In genomic region chr6:138989098-138989983, GRCh38 we compare ENCODE assay signal across 15 cellular contexts. TPM values are rescaled to one million over a fixed set of nuclear protein-coding genes. Genes with fewer than 3 reads are reported as not detected.
DNase-seq lines count a peak whose midpoint lies in the region; ATAC-seq and TF ChIP-seq lines count a peak whose summit lies in the region.
"Had no signal": no experiment of that assay in that cellular context is flagged by ENCODE, and none has a peak within 500 bp of the region (broad histone marks: within the 10 kb centered on the region; RNA-seq: fewer than 3 reads in every experiment).

No MANE protein-coding gene starts in this region.

- peaks cover 3% of the 10 kb centered on the region for H3K27me3 ChIP-seq in CD4-positive, CD25-positive, alpha-beta regulatory T cell (ENCODE audit: control insufficient read depth, insufficient read depth, low read length)
- H3K27me3 ChIP-seq in GM23248 (replicated peaks; ENCODE audit: insufficient read depth) (no peaks in the 10 kb centered on the region), SJCRH30 (no peaks in the 10 kb centered on the region), tibial artery (no peaks in the 10 kb centered on the region)
- H3K27me3 ChIP-seq: heart right ventricle, stomach had no signal

- H3F3A ChIP-seq in GM23248 (ENCODE audit: insufficient read depth), result no peaks in the 10 kb centered on the region

- no peak for DNase-seq in CD4-positive, CD25-positive, alpha-beta regulatory T cell
- no peak for DNase-seq in GM23248
- DNase-seq in SJCRH30, result peak; percentile 16 to 57
- DNase-seq in memory B cell (ENCODE audit: low spot score in 2 of 2), result no peak
- DNase-seq in hepatic stellate cell (ENCODE audit: low spot score), result no peak
- DNase-seq in AG08395 (ENCODE audit: low spot score), result no peak
- no peak for DNase-seq in tibial artery
- DNase-seq: DMS 273 treated with DMSO at 0.1 percent for 48 hours; HCEC 1CT; heart right ventricle; stimulated activated CD4-positive, alpha-beta T cell treated with anti-CD3 and anti-CD28 coated beads, Interleukin-4, amount 100 ng/mL, for 4 hours; stomach; WERI-Rb-1 had no signal

- no peak for ATAC-seq in CD4-positive, CD25-positive, alpha-beta regulatory T cell (ENCODE audit: low read depth in 2 of 2)
- ATAC-seq in memory B cell (ENCODE audit: low read depth), result no peak
- ATAC-seq in GM21529 (IDR thresholded peaks at IDR 0.05; ENCODE audit: unreplicated experiment), result no peak

- H3K79me2 ChIP-seq in GM23248 (ENCODE audit: insufficient read depth), result peaks cover 33% of the 10 kb centered on the region

- H3K9me3 Mint-ChIP-seq in CD4-positive, CD25-positive, alpha-beta regulatory T cell, result no peaks in the 10 kb centered on the region
- H3K9me3 Mint-ChIP-seq in memory B cell, result no peaks in the 10 kb centered on the region

- peaks cover 39% of the 10 kb centered on the region for H3K4me1 ChIP-seq in CD4-positive, CD25-positive, alpha-beta regulatory T cell (ENCODE audit: control insufficient read depth, insufficient read depth, low read length, poor library complexity, severe bottlenecking)
- H3K4me1 ChIP-seq in GM23248 (ENCODE audit: insufficient read depth) (peaks cover 20% of the 10 kb centered on the region), SJCRH30 (no peaks in the 10 kb centered on the region; the same call in 1 of the 2 replicates), tibial artery (peaks cover 0 to 29% (median 16%) of the 10 kb centered on the region in 4 donors)

- 86 to 93% methylated on average over 5 of the region's 5 CpGs for WGBS in GM23248 (ENCODE audit: low coverage in 1 of 2, low lambda C conversion rate in 2 of 2, missing lambda C conversion rate in 2 of 2), 2 experiments

- H3K27ac Mint-ChIP-seq in CD4-positive, CD25-positive, alpha-beta regulatory T cell, result peak overlapping the region in 2 of 3 donors; percentile 92 to 97
- H3K27ac Mint-ChIP-seq in memory B cell, result no peak overlapping the region

- 0 out of 2 replicates have a peak, but pooled peaks cover 4% of the 10 kb centered on the region for H4K20me1 ChIP-seq in GM23248 (ENCODE audit: insufficient read depth)

- TF ChIP-seq CTCF in tibial artery (IDR thresholded peaks at IDR 0.05), result no peak

- no peak overlapping the region for H3K4me2 ChIP-seq in GM23248 (ENCODE audit: unreplicated experiment)

- no peaks in the 10 kb centered on the region for H3K9me3 ChIP-seq in CD4-positive, CD25-positive, alpha-beta regulatory T cell (ENCODE audit: control insufficient read depth in 2 of 2, low read length in 2 of 2)
- H3K9me3 ChIP-seq in GM23248 (ENCODE audit: low read depth) (no peaks in the 10 kb centered on the region), SJCRH30 (replicated peaks) (no peaks in the 10 kb centered on the region), tibial artery (no peaks in the 10 kb centered on the region)
- H3K9me3 ChIP-seq: heart right ventricle, stomach had no signal

- intact Hi-C loops in tibial artery (cut with DNase I; ENCODE audit: low total_unique reads), result loop anchor here (5.0 kb wide), 1 partner anchor 172 kb away; no protein-coding TSS in a partner anchor

- no peak overlapping the region for H3K9ac ChIP-seq in GM23248

- peak overlapping the region; percentile 97; the same call in 1 of the 2 replicates for H2AFZ ChIP-seq in GM23248

- H3K4me3 ChIP-seq in CD4-positive, CD25-positive, alpha-beta regulatory T cell (ENCODE audit: low read depth, low read length), result peak overlapping the region; percentile 89
- H3K4me3 ChIP-seq in GM23248 (no peak overlapping the region), SJCRH30 (no peak overlapping the region; the same call in 1 of the 2 replicates), tibial artery (no peak overlapping the region)
- H3K4me3 ChIP-seq: lung had no signal

- no peak overlapping the region for H3K27ac ChIP-seq in CD4-positive, CD25-positive, alpha-beta regulatory T cell (ENCODE audit: insufficient read depth, low read length, poor library complexity, severe bottlenecking)
- no peak overlapping the region for H3K27ac ChIP-seq in GM23248
- no peak overlapping the region for H3K27ac ChIP-seq in SJCRH30
- no peak overlapping the region for H3K27ac ChIP-seq in tibial artery

- peaks cover 21% of the 10 kb centered on the region for H3K27me3 Mint-ChIP-seq in CD4-positive, CD25-positive, alpha-beta regulatory T cell
- no peaks in the 10 kb centered on the region for H3K27me3 Mint-ChIP-seq in memory B cell

- peak overlapping the region; percentile 76 to 93 (median 84) for H3K4me3 Mint-ChIP-seq in CD4-positive, CD25-positive, alpha-beta regulatory T cell
- peak overlapping the region; percentile 41 for H3K4me3 Mint-ChIP-seq in memory B cell

- peaks cover 7 to 16% (median 12%) of the 10 kb centered on the region in 4 donors for H3K4me1 Mint-ChIP-seq in CD4-positive, CD25-positive, alpha-beta regulatory T cell
- H3K4me1 Mint-ChIP-seq in memory B cell, result peaks cover 11% of the 10 kb centered on the region

- H3K9me2 ChIP-seq in GM23248 (ENCODE audit: insufficient read depth), result no peaks in the 10 kb centered on the region

- no peaks in the 10 kb centered on the region for H3K36me3 Mint-ChIP-seq in CD4-positive, CD25-positive, alpha-beta regulatory T cell
- no peaks in the 10 kb centered on the region for H3K36me3 Mint-ChIP-seq in memory B cell

- in situ Hi-C loops in GM23248 (cut with MboI), result loop anchor here (10.0 kb wide), 1 partner anchor 175 kb away; no protein-coding TSS in a partner anchor

- no peaks in the 10 kb centered on the region for H3K36me3 ChIP-seq in CD4-positive, CD25-positive, alpha-beta regulatory T cell (ENCODE audit: control insufficient read depth, insufficient read depth, low read length)
- H3K36me3 ChIP-seq in GM23248 (ENCODE audit: low read depth), result no peaks in the 10 kb centered on the region
- H3K36me3 ChIP-seq in SJCRH30, result peaks cover 4% of the 10 kb centered on the region; the same call in 1 of the 2 replicates
- H3K36me3 ChIP-seq in tibial artery, result no peaks in the 10 kb centered on the region
- H3K36me3 ChIP-seq: heart right ventricle, stomach had no signal

RNA-seq across cellular contexts. Expression of gene REPS1, which starts 1.3 kb away (rescaled TPM):
- 55.4 TPM for total RNA-seq in CD4-positive, CD25-positive, alpha-beta regulatory T cell
- polyA plus RNA-seq in CD4-positive, CD25-positive, alpha-beta regulatory T cell, result 10 to 100 TPM; 16.1 to 25.8 (median 24.2) TPM
- total RNA-seq in GM23248 (2014; rRNA removed; shearing (Covaris generic)), result 21.1 and 24.4 TPM in 2 replicates
- 12.4 and 13.1 TPM in 2 replicates for polyA plus RNA-seq in GM23248 (2016; fragmentation: Nextera tagmentation; extraction: Ambion mirVana)
- 65.7 and 66.7 TPM in 2 replicates for total RNA-seq in SJCRH30 (2014; rRNA removed; shearing (Covaris generic))

RNA-seq across cellular contexts. Expression of gene ABRACL, which starts 39.2 kb away (rescaled TPM):
- 43.8 TPM for total RNA-seq in CD4-positive, CD25-positive, alpha-beta regulatory T cell
- 100 to 1,000 TPM; 160 to 194 (median 172) TPM for polyA plus RNA-seq in CD4-positive, CD25-positive, alpha-beta regulatory T cell
- 12.9 and 17.1 TPM in 2 replicates for total RNA-seq in GM23248 (2014; rRNA removed; shearing (Covaris generic))
- 37.1 and 38.7 TPM in 2 replicates for polyA plus RNA-seq in GM23248 (2016; fragmentation: Nextera tagmentation; extraction: Ambion mirVana)
- total RNA-seq in SJCRH30 (2014; rRNA removed; shearing (Covaris generic)), result 55.0 and 56.2 TPM in 2 replicates

Comparison
In these comparisons a context has a peak if more than half of its experiments do, and no peak if none do; other contexts are left out.
1. DNase-seq: peak in SJCRH30 (2 of 2); none in CD4-positive, CD25-positive, alpha-beta regulatory T cell (0 of 3), GM23248 (single experiment), memory B cell (0 of 2), hepatic stellate cell (single experiment), AG08395 (single experiment) and tibial artery (0 of 2).